ENCODE assay signal across 1 cellular context in the genomic region with DNA sequence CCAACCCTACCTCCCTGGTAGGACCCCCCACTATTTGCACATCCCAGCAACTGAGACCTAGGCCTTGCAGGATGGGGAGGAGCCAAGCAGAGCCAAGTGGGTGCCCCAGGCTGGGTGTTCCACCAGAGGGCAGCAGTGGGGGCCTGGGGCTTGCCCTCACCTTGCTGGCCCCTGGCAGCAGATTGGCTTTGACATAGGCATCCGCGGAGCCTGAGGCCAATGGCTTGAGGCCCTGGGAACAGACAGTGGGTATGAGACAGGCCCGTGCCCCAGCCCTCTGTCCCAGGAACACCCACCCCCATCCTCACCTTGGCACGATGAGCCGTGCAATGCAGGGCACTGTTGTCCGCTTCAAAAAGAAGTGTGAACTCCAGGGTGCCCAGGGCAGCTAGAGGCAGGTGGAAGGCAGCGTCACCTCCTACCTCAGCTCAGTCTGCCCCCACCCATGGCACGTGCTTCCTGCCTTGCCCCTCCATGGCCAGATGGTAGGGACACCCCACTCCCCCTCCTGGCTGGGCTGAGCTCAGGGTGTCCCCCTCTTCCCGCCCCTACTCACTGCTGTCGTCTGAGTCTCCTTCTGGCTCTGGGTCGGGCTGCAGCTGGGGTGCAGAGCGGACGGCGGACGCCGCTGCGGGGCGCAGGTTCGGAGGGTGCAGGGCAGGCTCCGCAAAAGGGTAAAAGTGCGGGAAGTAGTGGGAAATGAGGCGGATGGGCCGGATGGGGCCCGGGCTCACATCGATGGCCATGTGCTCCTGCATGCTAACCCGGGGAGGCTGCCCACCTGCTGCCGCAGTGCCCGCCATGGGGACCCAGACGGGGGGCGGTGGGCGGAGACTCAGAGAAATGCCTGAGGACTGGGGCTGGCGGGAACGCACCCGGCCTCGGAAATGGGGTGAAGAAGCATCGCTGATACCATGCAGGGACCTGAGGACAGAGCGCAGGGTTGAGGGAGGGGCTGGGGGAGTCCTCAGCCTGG.
A peak's percentile ranks its signal among the peaks of the same experiment; 100 is the strongest.
TF ChIP-seq lines count a peak whose summit lies in the region.

No MANE protein-coding gene starts in this region.

TF ChIP-seq in HepG2, 621 proteins besides CTCF, POLR2A, EP300 and RAD21:
- TF ChIP-seq, protein P1, sequence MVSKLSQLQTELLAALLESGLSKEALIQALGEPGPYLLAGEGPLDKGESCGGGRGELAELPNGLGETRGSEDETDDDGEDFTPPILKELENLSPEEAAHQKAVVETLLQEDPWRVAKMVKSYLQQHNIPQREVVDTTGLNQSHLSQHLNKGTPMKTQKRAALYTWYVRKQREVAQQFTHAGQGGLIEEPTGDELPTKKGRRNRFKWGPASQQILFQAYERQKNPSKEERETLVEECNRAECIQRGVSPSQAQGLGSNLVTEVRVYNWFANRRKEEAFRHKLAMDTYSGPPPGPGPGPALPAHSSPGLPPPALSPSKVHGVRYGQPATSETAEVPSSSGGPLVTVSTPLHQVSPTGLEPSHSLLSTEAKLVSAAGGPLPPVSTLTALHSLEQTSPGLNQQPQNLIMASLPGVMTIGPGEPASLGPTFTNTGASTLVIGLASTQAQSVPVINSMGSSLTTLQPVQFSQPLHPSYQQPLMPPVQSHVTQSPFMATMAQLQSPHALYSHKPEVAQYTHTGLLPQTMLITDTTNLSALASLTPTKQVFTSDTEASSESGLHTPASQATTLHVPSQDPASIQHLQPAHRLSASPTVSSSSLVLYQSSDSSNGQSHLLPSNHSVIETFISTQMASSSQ (IDR thresholded peaks at IDR 0.05; ENCODE audit: low read depth), result no peak
- TF ChIP-seq, protein P1 (CRISPR knock-in tag; IDR thresholded peaks at IDR 0.05; ENCODE audit: borderline replicate concordance), result 0 out of 2 replicates have a peak, but pooled peaks have one; percentile 2
- 0 out of 2 replicates have a peak, but pooled peaks have one; percentile 17 for TF ChIP-seq PITX1 (CRISPR knock-in tag; IDR thresholded peaks at IDR 0.05)
- TF ChIP-seq, protein P2, sequence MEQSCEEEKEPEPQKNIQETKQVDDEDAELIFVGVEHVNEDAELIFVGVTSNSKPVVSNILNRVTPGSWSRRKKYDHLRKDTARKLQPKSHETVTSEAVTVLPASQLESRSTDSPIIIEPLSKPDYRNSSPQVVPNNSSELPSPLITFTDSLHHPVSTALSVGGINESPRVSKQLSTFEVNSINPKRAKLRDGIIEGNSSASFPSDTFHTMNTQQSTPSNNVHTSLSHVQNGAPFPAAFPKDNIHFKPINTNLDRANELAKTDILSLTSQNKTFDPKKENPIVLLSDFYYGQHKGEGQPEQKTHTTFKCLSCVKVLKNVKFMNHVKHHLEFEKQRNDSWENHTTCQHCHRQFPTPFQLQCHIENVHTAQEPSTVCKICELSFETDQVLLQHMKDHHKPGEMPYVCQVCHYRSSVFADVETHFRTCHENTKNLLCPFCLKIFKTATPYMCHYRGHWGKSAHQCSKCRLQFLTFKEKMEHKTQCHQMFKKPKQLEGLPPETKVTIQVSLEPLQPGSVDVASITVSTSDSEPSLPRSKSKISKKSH (CRISPR knock-in tag; IDR thresholded peaks at IDR 0.05; ENCODE audit: borderline replicate concordance), result peak; percentile 27; the same call in 1 of the 2 replicates
- TF ChIP-seq JARID2 (CRISPR knock-in tag; IDR thresholded peaks at IDR 0.05; ENCODE audit: insufficient replicate concordance), result no peak
- no peak for TF ChIP-seq MAZ (IDR thresholded peaks at IDR 0.05; ENCODE audit: borderline replicate concordance, low read depth, low read length)
- 0 out of 2 replicates have a peak, but pooled peaks have one; percentile 8 for TF ChIP-seq MAZ (CRISPR knock-in tag; IDR thresholded peaks at IDR 0.05; ENCODE audit: low read depth)
- TF ChIP-seq, protein P3, sequence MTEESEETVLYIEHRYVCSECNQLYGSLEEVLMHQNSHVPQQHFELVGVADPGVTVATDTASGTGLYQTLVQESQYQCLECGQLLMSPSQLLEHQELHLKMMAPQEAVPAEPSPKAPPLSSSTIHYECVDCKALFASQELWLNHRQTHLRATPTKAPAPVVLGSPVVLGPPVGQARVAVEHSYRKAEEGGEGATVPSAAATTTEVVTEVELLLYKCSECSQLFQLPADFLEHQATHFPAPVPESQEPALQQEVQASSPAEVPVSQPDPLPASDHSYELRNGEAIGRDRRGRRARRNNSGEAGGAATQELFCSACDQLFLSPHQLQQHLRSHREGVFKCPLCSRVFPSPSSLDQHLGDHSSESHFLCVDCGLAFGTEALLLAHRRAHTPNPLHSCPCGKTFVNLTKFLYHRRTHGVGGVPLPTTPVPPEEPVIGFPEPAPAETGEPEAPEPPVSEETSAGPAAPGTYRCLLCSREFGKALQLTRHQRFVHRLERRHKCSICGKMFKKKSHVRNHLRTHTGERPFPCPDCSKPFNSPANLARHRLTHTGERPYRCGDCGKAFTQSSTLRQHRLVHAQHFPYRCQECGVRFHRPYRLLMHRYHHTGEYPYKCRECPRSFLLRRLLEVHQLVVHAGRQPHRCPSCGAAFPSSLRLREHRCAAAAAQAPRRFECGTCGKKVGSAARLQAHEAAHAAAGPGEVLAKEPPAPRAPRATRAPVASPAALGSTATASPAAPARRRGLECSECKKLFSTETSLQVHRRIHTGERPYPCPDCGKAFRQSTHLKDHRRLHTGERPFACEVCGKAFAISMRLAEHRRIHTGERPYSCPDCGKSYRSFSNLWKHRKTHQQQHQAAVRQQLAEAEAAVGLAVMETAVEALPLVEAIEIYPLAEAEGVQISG (CRISPR knock-in tag; IDR thresholded peaks at IDR 0.05), result peak; percentile 29; the same call in 1 of the 2 replicates
- TF ChIP-seq HNRNPK (IDR thresholded peaks at IDR 0.05; ENCODE audit: low read depth, low read length, poor library complexity, severe bottlenecking), result no peak
- TF ChIP-seq ZNF44 (CRISPR knock-in tag; IDR thresholded peaks at IDR 0.05), result no peak
- TF ChIP-seq ZFY (CRISPR knock-in tag; IDR thresholded peaks at IDR 0.05), result 0 out of 2 replicates have a peak, but pooled peaks have one; percentile 29
- no peak for TF ChIP-seq THAP11 (CRISPR knock-in tag; IDR thresholded peaks at IDR 0.05)
- 0 out of 2 replicates have a peak, but pooled peaks have one; percentile 8 for TF ChIP-seq NRL (CRISPR knock-in tag; IDR thresholded peaks at IDR 0.05; ENCODE audit: borderline replicate concordance)
- no peak for TF ChIP-seq CEBPG (CRISPR knock-in tag; IDR thresholded peaks at IDR 0.05)
- 0 out of 2 replicates have a peak, but pooled peaks have one; percentile 27 for TF ChIP-seq HES4 (CRISPR knock-in tag; IDR thresholded peaks at IDR 0.05; ENCODE audit: borderline replicate concordance)
- TF ChIP-seq STAG1 (CRISPR knock-in tag; IDR thresholded peaks at IDR 0.05), result peak; percentile 49
- 0 out of 2 replicates have a peak, but pooled peaks have one; percentile 31 for TF ChIP-seq SALL2 (CRISPR knock-in tag; IDR thresholded peaks at IDR 0.05)
- no peak for TF ChIP-seq ZNF598 (CRISPR knock-in tag; IDR thresholded peaks at IDR 0.05; ENCODE audit: borderline replicate concordance)
- TF ChIP-seq, protein P4, sequence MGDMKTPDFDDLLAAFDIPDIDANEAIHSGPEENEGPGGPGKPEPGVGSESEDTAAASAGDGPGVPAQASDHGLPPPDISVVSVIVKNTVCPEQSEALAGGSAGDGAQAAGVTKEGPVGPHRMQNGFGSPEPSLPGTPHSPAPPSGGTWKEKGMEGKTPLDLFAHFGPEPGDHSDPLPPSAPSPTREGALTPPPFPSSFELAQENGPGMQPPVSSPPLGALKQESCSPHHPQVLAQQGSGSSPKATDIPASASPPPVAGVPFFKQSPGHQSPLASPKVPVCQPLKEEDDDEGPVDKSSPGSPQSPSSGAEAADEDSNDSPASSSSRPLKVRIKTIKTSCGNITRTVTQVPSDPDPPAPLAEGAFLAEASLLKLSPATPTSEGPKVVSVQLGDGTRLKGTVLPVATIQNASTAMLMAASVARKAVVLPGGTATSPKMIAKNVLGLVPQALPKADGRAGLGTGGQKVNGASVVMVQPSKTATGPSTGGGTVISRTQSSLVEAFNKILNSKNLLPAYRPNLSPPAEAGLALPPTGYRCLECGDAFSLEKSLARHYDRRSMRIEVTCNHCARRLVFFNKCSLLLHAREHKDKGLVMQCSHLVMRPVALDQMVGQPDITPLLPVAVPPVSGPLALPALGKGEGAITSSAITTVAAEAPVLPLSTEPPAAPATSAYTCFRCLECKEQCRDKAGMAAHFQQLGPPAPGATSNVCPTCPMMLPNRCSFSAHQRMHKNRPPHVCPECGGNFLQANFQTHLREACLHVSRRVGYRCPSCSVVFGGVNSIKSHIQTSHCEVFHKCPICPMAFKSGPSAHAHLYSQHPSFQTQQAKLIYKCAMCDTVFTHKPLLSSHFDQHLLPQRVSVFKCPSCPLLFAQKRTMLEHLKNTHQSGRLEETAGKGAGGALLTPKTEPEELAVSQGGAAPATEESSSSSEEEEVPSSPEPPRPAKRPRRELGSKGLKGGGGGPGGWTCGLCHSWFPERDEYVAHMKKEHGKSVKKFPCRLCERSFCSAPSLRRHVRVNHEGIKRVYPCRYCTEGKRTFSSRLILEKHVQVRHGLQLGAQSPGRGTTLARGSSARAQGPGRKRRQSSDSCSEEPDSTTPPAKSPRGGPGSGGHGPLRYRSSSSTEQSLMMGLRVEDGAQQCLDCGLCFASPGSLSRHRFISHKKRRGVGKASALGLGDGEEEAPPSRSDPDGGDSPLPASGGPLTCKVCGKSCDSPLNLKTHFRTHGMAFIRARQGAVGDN (CRISPR knock-in tag; IDR thresholded peaks at IDR 0.05), result peak; percentile 31; the same call in 1 of the 2 replicates
- no peak for TF ChIP-seq TRIM24 (CRISPR knock-in tag; IDR thresholded peaks at IDR 0.05)
- TF ChIP-seq SOX13 (IDR thresholded peaks at IDR 0.05), result no peak
- TF ChIP-seq SOX13 (CRISPR knock-in tag; conservative IDR thresholded peaks at IDR 0.05 in 1 of 2, IDR thresholded peaks at IDR 0.05 in 1 of 2), result no peak
- peak; percentile 24 for TF ChIP-seq ZNF883 (CRISPR knock-in tag; IDR thresholded peaks at IDR 0.05; ENCODE audit: not compliant biosample characterization)
- peak; percentile 80; the same call in 1 of the 2 replicates for TF ChIP-seq HNRNPL (IDR thresholded peaks at IDR 0.05; ENCODE audit: low read depth, low read length)
- TF ChIP-seq MEIS2 (CRISPR knock-in tag; IDR thresholded peaks at IDR 0.05), result 0 out of 2 replicates have a peak, but pooled peaks have one; percentile 37
- TF ChIP-seq, protein P5, sequence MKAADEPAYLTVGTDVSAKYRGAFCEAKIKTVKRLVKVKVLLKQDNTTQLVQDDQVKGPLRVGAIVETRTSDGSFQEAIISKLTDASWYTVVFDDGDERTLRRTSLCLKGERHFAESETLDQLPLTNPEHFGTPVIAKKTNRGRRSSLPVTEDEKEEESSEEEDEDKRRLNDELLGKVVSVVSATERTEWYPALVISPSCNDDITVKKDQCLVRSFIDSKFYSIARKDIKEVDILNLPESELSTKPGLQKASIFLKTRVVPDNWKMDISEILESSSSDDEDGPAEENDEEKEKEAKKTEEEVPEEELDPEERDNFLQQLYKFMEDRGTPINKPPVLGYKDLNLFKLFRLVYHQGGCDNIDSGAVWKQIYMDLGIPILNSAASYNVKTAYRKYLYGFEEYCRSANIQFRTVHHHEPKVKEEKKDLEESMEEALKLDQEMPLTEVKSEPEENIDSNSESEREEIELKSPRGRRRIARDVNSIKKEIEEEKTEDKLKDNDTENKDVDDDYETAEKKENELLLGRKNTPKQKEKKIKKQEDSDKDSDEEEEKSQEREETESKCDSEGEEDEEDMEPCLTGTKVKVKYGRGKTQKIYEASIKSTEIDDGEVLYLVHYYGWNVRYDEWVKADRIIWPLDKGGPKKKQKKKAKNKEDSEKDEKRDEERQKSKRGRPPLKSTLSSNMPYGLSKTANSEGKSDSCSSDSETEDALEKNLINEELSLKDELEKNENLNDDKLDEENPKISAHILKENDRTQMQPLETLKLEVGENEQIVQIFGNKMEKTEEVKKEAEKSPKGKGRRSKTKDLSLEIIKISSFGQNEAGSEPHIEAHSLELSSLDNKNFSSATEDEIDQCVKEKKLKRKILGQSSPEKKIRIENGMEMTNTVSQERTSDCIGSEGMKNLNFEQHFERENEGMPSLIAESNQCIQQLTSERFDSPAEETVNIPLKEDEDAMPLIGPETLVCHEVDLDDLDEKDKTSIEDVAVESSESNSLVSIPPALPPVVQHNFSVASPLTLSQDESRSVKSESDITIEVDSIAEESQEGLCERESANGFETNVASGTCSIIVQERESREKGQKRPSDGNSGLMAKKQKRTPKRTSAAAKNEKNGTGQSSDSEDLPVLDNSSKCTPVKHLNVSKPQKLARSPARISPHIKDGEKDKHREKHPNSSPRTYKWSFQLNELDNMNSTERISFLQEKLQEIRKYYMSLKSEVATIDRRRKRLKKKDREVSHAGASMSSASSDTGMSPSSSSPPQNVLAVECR (CRISPR knock-in tag; IDR thresholded peaks at IDR 0.05; ENCODE audit: borderline replicate concordance), result 0 out of 2 replicates have a peak, but pooled peaks have one; percentile 9
- TF ChIP-seq ZBTB38 (CRISPR knock-in tag; IDR thresholded peaks at IDR 0.05), result peak; percentile 46; the same call in 1 of the 2 replicates
- peak; percentile 55 for TF ChIP-seq AGO2 (optimal IDR thresholded peaks at IDR 0.05; ENCODE audit: low read depth, low read length)
- TF ChIP-seq XBP1 (CRISPR knock-in tag; IDR thresholded peaks at IDR 0.05), result no peak
- TF ChIP-seq ZNF558 (CRISPR knock-in tag; IDR thresholded peaks at IDR 0.05; ENCODE audit: borderline replicate concordance), result no peak
- TF ChIP-seq PRPF4 (IDR thresholded peaks at IDR 0.05; ENCODE audit: low read depth, low read length, poor library complexity, severe bottlenecking), result no peak
- 0 out of 2 replicates have a peak, but pooled peaks have one; percentile 5 for TF ChIP-seq DR1 (CRISPR knock-in tag; IDR thresholded peaks at IDR 0.05)
